35 cellular contexts compared by ENCODE assay signal in genomic region chr3:62584636-62585035, GRCh38.
DNase-seq lines count a peak whose midpoint lies in the region; ATAC-seq and TF ChIP-seq lines count a peak whose summit lies in the region.
"Had no signal": no experiment of that assay in that cellular context is flagged by ENCODE, and none has a peak within 500 bp of the region (broad histone marks: within the 10 kb centered on the region; RNA-seq: fewer than 3 reads in every experiment).

No MANE protein-coding gene starts in this region.

- H3K36me3 Mint-ChIP-seq in MCF 10A (ENCODE audit: insufficient read depth, unreplicated experiment) = no peaks in the 10 kb centered on the region
- H3K36me3 Mint-ChIP-seq: CD14-positive monocyte; CD4-positive, alpha-beta memory T cell; CD4-positive, CD25-positive, alpha-beta regulatory T cell; CD8-positive, alpha-beta memory T cell; CD8-positive, alpha-beta T cell had no signal

- no peak for ATAC-seq in RWPE2 (ENCODE audit: low read depth)
- ATAC-seq: A549; CD8-positive, alpha-beta T cell had no signal

- TF ChIP-seq EP300 in SK-N-SH (IDR thresholded peaks at IDR 0.05; ENCODE audit: borderline replicate concordance in 1 of 2, low read depth in 1 of 2, low read length in 1 of 2) = no peak

- peaks cover 36% of the 10 kb centered on the region for H3K4me1 ChIP-seq in mammary epithelial cell (ENCODE audit: insufficient read depth, low read length)
- H3K4me1 ChIP-seq in RWPE2 (ENCODE audit: insufficient read depth, poor library complexity, severe bottlenecking) = peaks cover 31% of the 10 kb centered on the region
- H3K4me1 ChIP-seq in SK-N-SH (ENCODE audit: control insufficient read depth in 1 of 2, insufficient read depth in 2 of 2, low read depth in 1 of 2, low read length in 1 of 2) = peaks cover 10 to 15% of the 10 kb centered on the region in 2 experiments; a peak in 3 of 4 replicates
- H3K4me1 ChIP-seq: A549, BE2C, BLaER1, Caco-2 had no signal

- H3K4me2 ChIP-seq in mammary epithelial cell (ENCODE audit: insufficient read depth, low read depth, low read length) (no peak overlapping the region), SK-N-SH (no peak overlapping the region)
- H3K4me2 ChIP-seq: A549; BLaER1; BLaER1 treated with 17β-estradiol and CSF1 and Interleukin-3, amounts not matched to agents 10 nM and 100 nM had no signal

- H3K79me2 ChIP-seq in mammary epithelial cell (ENCODE audit: insufficient read depth, low read length) (peaks cover 3% of the 10 kb centered on the region), SK-N-SH (ENCODE audit: insufficient read depth) (no peaks in the 10 kb centered on the region)

- dilution Hi-C loops in mammary epithelial cell (cut with HindIII; ENCODE audit: low sequenced_read_pairs) = no loop called here

- no peak overlapping the region for H3K4me3 ChIP-seq in mammary epithelial cell (replicated peaks in 1 of 3; ENCODE audit: insufficient read depth in 1 of 3, low read depth in 2 of 3, low read length in 3 of 3)
- H3K4me3 ChIP-seq in RWPE2 (ENCODE audit: severe bottlenecking) = no peak overlapping the region
- no peak overlapping the region for H3K4me3 ChIP-seq in SK-N-SH (ENCODE audit: low read depth in 2 of 2, low read length in 1 of 2)
- H3K4me3 ChIP-seq: A549; BLaER1; BLaER1 treated with 17β-estradiol and CSF1 and Interleukin-3, amounts not matched to agents 10 nM and 100 nM had no signal

- no TSS peak for BruUV-seq in MCF 10A (replicated peaks; lab: Mats Ljungman, UMichigan)
- BruUV-seq in mammary epithelial cell (replicated peaks; lab: Mats Ljungman, UMichigan) = no TSS peak

- H3F3A ChIP-seq in SK-N-SH (replicated peaks; ENCODE audit: insufficient read depth) = peaks cover 21% of the 10 kb centered on the region

- POLR2A ChIA-PET in MCF 10A (lab: Yijun Ruan, JAX) = no interaction called here
- POLR2A ChIA-PET in SK-N-SH (lab: Yijun Ruan, JAX) = no interaction called here

- H3K27me3 ChIP-seq in mammary epithelial cell (ENCODE audit: insufficient read depth, low read length) = no peaks in the 10 kb centered on the region
- no peaks in the 10 kb centered on the region for H3K27me3 ChIP-seq in RWPE2 (ENCODE audit: insufficient read depth, poor library complexity, severe bottlenecking)
- H3K27me3 ChIP-seq in SK-N-SH (ENCODE audit: insufficient read depth) = no peaks in the 10 kb centered on the region
- H3K27me3 ChIP-seq: BE2C; BLaER1; BLaER1 treated with 17β-estradiol and CSF1 and Interleukin-3, amounts not matched to agents 10 nM and 100 nM had no signal

- no peaks in the 10 kb centered on the region for H3K27me3 Mint-ChIP-seq in MCF 10A (ENCODE audit: insufficient read depth, unreplicated experiment)
- H3K27me3 Mint-ChIP-seq: B cell; CD4-positive, alpha-beta T cell; CD4-positive, CD25-positive, alpha-beta regulatory T cell had no signal

- no peaks in the 10 kb centered on the region for H4K20me1 ChIP-seq in mammary epithelial cell (ENCODE audit: insufficient read depth, low read length)
- H4K20me1 ChIP-seq in SK-N-SH (ENCODE audit: insufficient read depth) = no peaks in the 10 kb centered on the region
- H4K20me1 ChIP-seq: BLaER1; BLaER1 treated with 17β-estradiol and CSF1 and Interleukin-3, amounts not matched to agents 10 nM and 100 nM had no signal

- intact Hi-C loops in MCF 10A (cut with micrococcal nuclease) = no loop called here
- intact Hi-C loops in mammary epithelial cell (cut with micrococcal nuclease) = no loop called here
- intact Hi-C loops in head of caudate nucleus (cut with DNase I) = no loop called here

- H3K4me1 Mint-ChIP-seq in MCF 10A (ENCODE audit: insufficient read depth, unreplicated experiment) = peaks cover 26% of the 10 kb centered on the region
- H3K4me1 Mint-ChIP-seq: B cell; CD14-positive monocyte; CD4-positive, alpha-beta memory T cell; CD4-positive, CD25-positive, alpha-beta regulatory T cell; CD8-positive, alpha-beta memory T cell had no signal

- no peak overlapping the region for H3K4me3 Mint-ChIP-seq in MCF 10A (ENCODE audit: unreplicated experiment)
- H3K4me3 Mint-ChIP-seq: B cell; CD14-positive monocyte; CD4-positive, alpha-beta memory T cell; CD4-positive, alpha-beta T cell; CD4-positive, CD25-positive, alpha-beta regulatory T cell; CD8-positive, alpha-beta memory T cell; CD8-positive, alpha-beta T cell had no signal

- no peaks in the 10 kb centered on the region for H3K9me2 ChIP-seq in SK-N-SH

- TF ChIP-seq RAD21 in SK-N-SH (IDR thresholded peaks at IDR 0.05; ENCODE audit: low read length) = no peak

- H3K9ac ChIP-seq in mammary epithelial cell (ENCODE audit: insufficient read depth, low read length) (no peak overlapping the region), SK-N-SH (no peak overlapping the region)
- H3K9ac ChIP-seq: BLaER1; BLaER1 treated with 17β-estradiol and CSF1 and Interleukin-3, amounts not matched to agents 10 nM and 100 nM had no signal

- H3K36me3 ChIP-seq in mammary epithelial cell (ENCODE audit: insufficient read depth, low read length) (no peaks in the 10 kb centered on the region), RWPE2 (ENCODE audit: low read depth) (no peaks in the 10 kb centered on the region), SK-N-SH (replicated peaks in 1 of 2; ENCODE audit: control insufficient read depth in 1 of 2, insufficient read depth in 2 of 2, low read length in 1 of 2) (peaks cover 0 to 2% of the 10 kb centered on the region in 2 experiments)
- H3K36me3 ChIP-seq: BE2C; BLaER1; BLaER1 treated with 17β-estradiol and CSF1 and Interleukin-3, amounts not matched to agents 10 nM and 100 nM had no signal

- WGBS in mammary epithelial cell (ENCODE audit: low coverage, missing lambda C conversion rate) = 90% methylated on average over 4 of the region's 4 CpGs
- 90% methylated on average over 4 of the region's 4 CpGs for WGBS in SK-N-SH (ENCODE audit: low lambda C conversion rate)

- H3K9me3 Mint-ChIP-seq in MCF 10A (ENCODE audit: unreplicated experiment) = peaks cover 18% of the 10 kb centered on the region

- DNase-seq in MCF 10A (ENCODE audit: unreplicated experiment) (no peak), mammary epithelial cell (no peak), RWPE2 (ENCODE audit: low spot score) (no peak), head of caudate nucleus (peak in 28 of 42 donors; percentile 4 to 82 (median 50)), putamen (ENCODE audit: low spot score) (peak; percentile 71), SK-N-SH (no peak), NK-92 (lab: John Stamatoyannopoulos, UW; ENCODE audit: unreplicated experiment) (no peak), NCI-H1092 treated with DMSO at 0.1 percent for 48 hours (lab: John Stamatoyannopoulos, UW) (no peak)
- DNase-seq: 8988T; ACHN; AML-193; BE2C; C1 segment of cervical spinal cord; Caco-2; Calu3; CD4-positive, alpha-beta memory T cell; CD4-positive, alpha-beta T cell; CD4-positive, CD25-positive, alpha-beta regulatory T cell; CD8-positive, alpha-beta memory T cell; CD8-positive, alpha-beta T cell; COR-L47; DMS 273 treated with DMSO at 0.1 percent for 48 hours; DMS153; DMS53; DMS79; DMS79 treated with DMSO at 0.1 percent for 48 hours; DND-41; EL had no signal

- H3K27ac Mint-ChIP-seq in MCF 10A (ENCODE audit: low read depth, unreplicated experiment) = peak overlapping the region; percentile 27
- H3K27ac Mint-ChIP-seq: B cell; CD14-positive monocyte; CD4-positive, alpha-beta memory T cell; CD4-positive, alpha-beta T cell; CD4-positive, CD25-positive, alpha-beta regulatory T cell; CD8-positive, alpha-beta memory T cell; CD8-positive, alpha-beta T cell had no signal

- H3K27ac ChIP-seq in mammary epithelial cell (ENCODE audit: insufficient read depth, low read depth, low read length) (no peak overlapping the region), RWPE2 (ENCODE audit: poor library complexity, severe bottlenecking) (peak overlapping the region; percentile 91), SK-N-SH (ENCODE audit: low read depth in 2 of 2, low read length in 1 of 2) (no peak overlapping the region)
- H3K27ac ChIP-seq: 22Rv1; A549; BLaER1; BLaER1 treated with 17β-estradiol and CSF1 and Interleukin-3, amounts not matched to agents 10 nM and 100 nM; C4-2B had no signal

- no peak overlapping the region for H2AFZ ChIP-seq in mammary epithelial cell (ENCODE audit: low read depth, low read length)
- H2AFZ ChIP-seq in SK-N-SH (ENCODE audit: low read depth) = no peak overlapping the region

- TF ChIP-seq CTCF in MCF 10A (IDR thresholded peaks at IDR 0.05; ENCODE audit: unreplicated experiment) (no peak), mammary epithelial cell (conservative IDR thresholded peaks at IDR 0.05 in 1 of 2, IDR thresholded peaks at IDR 0.05 in 1 of 2; ENCODE audit: extremely low read depth in 1 of 2, insufficient read depth in 1 of 2, low read depth in 1 of 2, low read length in 2 of 2) (no peak), RWPE2 (IDR thresholded peaks at IDR 0.05; ENCODE audit: poor library complexity, severe bottlenecking) (no peak), SK-N-SH (IDR thresholded peaks at IDR 0.05) (no peak)

- in situ Hi-C loops in mammary epithelial cell (cut with MboI; ENCODE audit: low sequenced_read_pairs in 2 of 2) = no loop called here

- CTCF ChIA-PET in MCF 10A (lab: Yijun Ruan, JAX) = no interaction called here
- CTCF ChIA-PET in mammary epithelial cell (lab: Charles Lee; ENCODE audit: low non-redundant PET) = no interaction called here
- CTCF ChIA-PET in SK-N-SH (lab: Yijun Ruan, JAX) = no interaction called here

- H3K9me3 ChIP-seq in mammary epithelial cell (replicated peaks; ENCODE audit: insufficient read depth, low read length) = peaks cover 8% of the 10 kb centered on the region
- no peaks in the 10 kb centered on the region for H3K9me3 ChIP-seq in RWPE2 (ENCODE audit: severe bottlenecking)
- H3K9me3 ChIP-seq in SK-N-SH = no peaks in the 10 kb centered on the region
- H3K9me3 ChIP-seq: A549, BE2C, Caco-2 had no signal

TF ChIP-seq in SK-N-SH, 30 proteins besides CTCF, POLR2A, EP300 and RAD21 (continues in another document):
- no peak for TF ChIP-seq GABPA (IDR thresholded peaks at IDR 0.05; ENCODE audit: low read depth)
- no peak for TF ChIP-seq MXI1 (IDR thresholded peaks at IDR 0.05; ENCODE audit: low read depth, low read length)
- TF ChIP-seq SIN3A (IDR thresholded peaks at IDR 0.05; ENCODE audit: borderline replicate concordance, low read depth, low read length) = no peak
- TF ChIP-seq SMC3 (IDR thresholded peaks at IDR 0.05; ENCODE audit: low read depth, low read length) = no peak
- TF ChIP-seq FOXJ3 (CRISPR knock-in tag; IDR thresholded peaks at IDR 0.05) = no peak
- TF ChIP-seq YY1 (IDR thresholded peaks at IDR 0.05; ENCODE audit: low read depth) = no peak
- TF ChIP-seq NRF1 (IDR thresholded peaks at IDR 0.05; ENCODE audit: low read depth, low read length) = no peak
- no peak for TF ChIP-seq RFX5 (IDR thresholded peaks at IDR 0.05; ENCODE audit: low read length)
- TF ChIP-seq IRF3 (IDR thresholded peaks at IDR 0.05; ENCODE audit: low read depth, low read length) = no peak

Comparison
In these comparisons a context has a peak if more than half of its experiments do, and no peak if none do; other contexts are left out.
1. DNase-seq: peak in head of caudate nucleus (28 of 42) and putamen (single experiment); none in MCF 10A (single experiment), mammary epithelial cell (single experiment), RWPE2 (single experiment), SK-N-SH (single experiment), NK-92 (single experiment) and NCI-H1092 treated with DMSO at 0.1 percent for 48 hours (single experiment).